ENCODE assay signal across 9 cellular contexts in genomic region chr1:43651922-43652321, GRCh38. TPM values are rescaled to one million over a fixed set of nuclear protein-coding genes. Genes with fewer than 3 reads are reported as not detected.
DNase-seq lines count a peak whose midpoint lies in the region; ATAC-seq and TF ChIP-seq lines count a peak whose summit lies in the region.
"Had no signal": no experiment of that assay in that cellular context is flagged by ENCODE, and none has a peak within 500 bp of the region (broad histone marks: within the 10 kb centered on the region; RNA-seq: fewer than 3 reads in every experiment).

No MANE protein-coding gene starts in this region.

- peak overlapping the region; percentile 88 for H3K27ac ChIP-seq in CD8-positive, alpha-beta memory T cell (ENCODE audit: low read depth, low read length)
- no peak overlapping the region for H3K27ac ChIP-seq in OCI-LY3 (ENCODE audit: low read length)
- no peak overlapping the region for H3K27ac ChIP-seq in neural progenitor cell
- H3K27ac ChIP-seq in RWPE1 = no peak overlapping the region

- POLR2A ChIA-PET in CD8-positive, alpha-beta memory T cell (lab: Charles Lee) = interaction anchor here (0.7 to 1.0 kb wide), 2 partner anchors 9 to 1127 kb away, joined by 3 to 5 read pairs; no protein-coding TSS in a partner anchor
- POLR2A ChIA-PET in RWPE1 (lab: Yijun Ruan, JAX; ENCODE audit: low non-redundant PET) = interaction anchor here (2.9 kb wide), 1 partner anchor 15 kb away, joined by 15 read pairs; no protein-coding TSS in a partner anchor

- H3F3A ChIP-seq in neural progenitor cell (ENCODE audit: low read depth) = peaks cover 10% of the 10 kb centered on the region

- H3K79me2 ChIP-seq in OCI-LY3 (ENCODE audit: low read length) (peaks cover 21% of the 10 kb centered on the region), neural progenitor cell (ENCODE audit: low read depth) (peaks cover 51% of the 10 kb centered on the region)

- ATAC-seq in GM19397 (IDR thresholded peaks at IDR 0.05; ENCODE audit: unreplicated experiment) = no peak

- H3K4me2 ChIP-seq in OCI-LY3 (ENCODE audit: low read length) (peak overlapping the region; percentile 75), neural progenitor cell (peak overlapping the region; percentile 78)

- CTCF ChIA-PET in CD8-positive, alpha-beta memory T cell (lab: Charles Lee) = no interaction called here
- CTCF ChIA-PET in RWPE1 (lab: Yijun Ruan, JAX) = interaction anchor here (0.6 kb wide), 1 partner anchor 10 kb away, joined by 3 read pairs; no protein-coding TSS in a partner anchor

- intact Hi-C loops in lower leg skin (cut with DNase I; ENCODE audit: low total_unique reads) = no loop called here

- no peaks in the 10 kb centered on the region for H3K27me3 ChIP-seq in CD8-positive, alpha-beta memory T cell (ENCODE audit: insufficient read depth, low read length, poor library complexity, severe bottlenecking)
- H3K27me3 ChIP-seq in OCI-LY3 (ENCODE audit: low read depth, low read length) (no peaks in the 10 kb centered on the region), neural progenitor cell (no peaks in the 10 kb centered on the region)

- H4K20me1 ChIP-seq in OCI-LY3 (ENCODE audit: insufficient read depth, low read length) (no peaks in the 10 kb centered on the region), neural progenitor cell (ENCODE audit: low read depth) (peaks cover 49% of the 10 kb centered on the region)

- peaks cover 16% of the 10 kb centered on the region for H3K36me3 ChIP-seq in CD8-positive, alpha-beta memory T cell (ENCODE audit: insufficient read depth, low read length)
- H3K36me3 ChIP-seq in OCI-LY3 (replicated peaks; ENCODE audit: low read depth, low read length) (peaks cover 17% of the 10 kb centered on the region), neural progenitor cell (peaks cover 9% of the 10 kb centered on the region)

- H3K36me3 Mint-ChIP-seq in CD8-positive, alpha-beta memory T cell = peaks cover 0 to 54% (median 5%) of the 10 kb centered on the region in 3 donors
- peaks cover 27% of the 10 kb centered on the region for H3K36me3 Mint-ChIP-seq in endothelial cell (ENCODE audit: low read depth, unreplicated experiment)
- H3K36me3 Mint-ChIP-seq in neural progenitor cell = peaks cover 18% of the 10 kb centered on the region

- H3K4me1 ChIP-seq in CD8-positive, alpha-beta memory T cell (ENCODE audit: insufficient read depth, low read length) = peaks cover 17% of the 10 kb centered on the region
- H3K4me1 ChIP-seq in OCI-LY3 (ENCODE audit: low read length) (peaks cover 14% of the 10 kb centered on the region), neural progenitor cell (peaks cover 15% of the 10 kb centered on the region)

- peak overlapping the region in 5 of 8 donors; percentile 17 to 88 (median 68) for H3K27ac Mint-ChIP-seq in CD8-positive, alpha-beta memory T cell
- H3K27ac Mint-ChIP-seq in endothelial cell (ENCODE audit: unreplicated experiment) (no peak overlapping the region), neural progenitor cell (no peak overlapping the region)

- peak overlapping the region; percentile 91 to 100 (median 95) for H3K4me3 Mint-ChIP-seq in CD8-positive, alpha-beta memory T cell
- H3K4me3 Mint-ChIP-seq in endothelial cell (ENCODE audit: unreplicated experiment) (peak overlapping the region; percentile 99), neural progenitor cell (peak overlapping the region; percentile 100)

- TF ChIP-seq CTCF in OCI-LY3 (IDR thresholded peaks at IDR 0.05; ENCODE audit: low read depth, low read length) = no peak
- no peak for TF ChIP-seq CTCF in endothelial cell (IDR thresholded peaks at IDR 0.05; ENCODE audit: unreplicated experiment)
- TF ChIP-seq CTCF in neural progenitor cell (IDR thresholded peaks at IDR 0.05) = no peak
- no peak for TF ChIP-seq CTCF in RWPE1 (conservative IDR thresholded peaks at IDR 0.05; ENCODE audit: low read depth)
- no peak for TF ChIP-seq CTCF in lower leg skin (IDR thresholded peaks at IDR 0.05)

- WGBS in lower leg skin, 2 donors = 36 to 43% methylated on average over 3 of the region's 3 CpGs

- H3K4me1 Mint-ChIP-seq in CD8-positive, alpha-beta memory T cell = peaks cover 36 to 52% (median 48%) of the 10 kb centered on the region in 3 donors
- H3K4me1 Mint-ChIP-seq in endothelial cell (ENCODE audit: unreplicated experiment) (peaks cover 29% of the 10 kb centered on the region), neural progenitor cell (peaks cover 24% of the 10 kb centered on the region)

- H3K27me3 Mint-ChIP-seq in CD8-positive, alpha-beta memory T cell = no peaks in the 10 kb centered on the region
- peaks cover 3% of the 10 kb centered on the region for H3K27me3 Mint-ChIP-seq in endothelial cell (ENCODE audit: unreplicated experiment)
- H3K27me3 Mint-ChIP-seq in neural progenitor cell (ENCODE audit: insufficient read depth, low read depth) = peaks cover 5% of the 10 kb centered on the region

- H2AFZ ChIP-seq in OCI-LY3 (ENCODE audit: low read depth, low read length) (no peak overlapping the region), neural progenitor cell (replicated peaks) (no peak overlapping the region)

- no peak for DNase-seq in CD8-positive, alpha-beta memory T cell
- DNase-seq in endothelial cell (ENCODE audit: low spot score) (no peak), neural progenitor cell (ENCODE audit: low spot score) (no peak), RWPE1 (ENCODE audit: low spot score) (no peak), lower leg skin (ENCODE audit: low spot score in 2 of 2) (no peak), T-helper 9 cell (no peak)
- DNase-seq: NCI-H226 had no signal

- H3K9ac ChIP-seq in OCI-LY3 (ENCODE audit: low read length) (no peak overlapping the region), neural progenitor cell (no peak overlapping the region)

- no peaks in the 10 kb centered on the region for H3K9me3 Mint-ChIP-seq in CD8-positive, alpha-beta memory T cell
- no peaks in the 10 kb centered on the region for H3K9me3 Mint-ChIP-seq in endothelial cell (ENCODE audit: unreplicated experiment)
- H3K9me3 Mint-ChIP-seq in neural progenitor cell = no peaks in the 10 kb centered on the region

- H3K4me3 ChIP-seq in CD8-positive, alpha-beta memory T cell (ENCODE audit: low read length) = no peak overlapping the region
- H3K4me3 ChIP-seq in OCI-LY3 (ENCODE audit: low read length) (peak overlapping the region; percentile 100), neural progenitor cell (peak overlapping the region; percentile 67), lower leg skin (ENCODE audit: low read depth, poor library complexity, severe bottlenecking) (no peak overlapping the region)

- no peaks in the 10 kb centered on the region for H3K9me3 ChIP-seq in CD8-positive, alpha-beta memory T cell (ENCODE audit: low read length)
- H3K9me3 ChIP-seq in OCI-LY3 (ENCODE audit: insufficient read depth, low read length) = no peaks in the 10 kb centered on the region
- H3K9me3 ChIP-seq in neural progenitor cell (ENCODE audit: low read depth) = no peaks in the 10 kb centered on the region

- no peak for TF ChIP-seq POLR2A in lower leg skin (IDR thresholded peaks at IDR 0.05)

RNA-seq across cellular contexts. Expression of gene KDM4A, which starts 2.0 kb away (rescaled TPM):
- 10 to 100 TPM; 28.4 to 33.9 TPM for total RNA-seq in CD8-positive, alpha-beta memory T cell
- 10.9 TPM for polyA plus RNA-seq in CD8-positive, alpha-beta memory T cell
- 62.5 TPM for total RNA-seq in endothelial cell (ENCODE audit: unreplicated experiment)
- 58.6 and 64.7 TPM in 2 replicates for total RNA-seq in neural progenitor cell (ENCODE audit: low replicate concordance)
- 10 to 100 TPM; 28.9 to 53.5 (median 37.6) TPM for total RNA-seq in lower leg skin

RNA-seq across cellular contexts. Expression of gene ST3GAL3, which starts 55.4 kb away (rescaled TPM):
- total RNA-seq in CD8-positive, alpha-beta memory T cell = 10 to 100 TPM in 1 of 2 experiments, 1 to 10 TPM in 1; 9.7 to 10.1 TPM
- polyA plus RNA-seq in CD8-positive, alpha-beta memory T cell = 9.7 TPM
- total RNA-seq in endothelial cell (ENCODE audit: unreplicated experiment) (14.9 TPM), neural progenitor cell (ENCODE audit: low replicate concordance) (13.6 and 29.7 TPM in 2 replicates), lower leg skin (10 to 100 TPM in 1 of 4 donors, 1 to 10 TPM in 3; 6.9 to 10.5 (median 8.0) TPM)

Comparison
In these comparisons a context has a peak if more than half of its experiments do, and no peak if none do; other contexts are left out.
1. H3K4me3 ChIP-seq: peak in OCI-LY3 (single experiment) and neural progenitor cell (single experiment); none in CD8-positive, alpha-beta memory T cell (single experiment) and lower leg skin (single experiment).
2. H3K27ac Mint-ChIP-seq: peak in CD8-positive, alpha-beta memory T cell (5 of 8); none in endothelial cell (single experiment) and neural progenitor cell (single experiment).
3. Peak in every context shown above with its lines, with median percentiles within 50 percentile points of each other: H3K4me3 Mint-ChIP-seq.